In the genomic region with DNA sequence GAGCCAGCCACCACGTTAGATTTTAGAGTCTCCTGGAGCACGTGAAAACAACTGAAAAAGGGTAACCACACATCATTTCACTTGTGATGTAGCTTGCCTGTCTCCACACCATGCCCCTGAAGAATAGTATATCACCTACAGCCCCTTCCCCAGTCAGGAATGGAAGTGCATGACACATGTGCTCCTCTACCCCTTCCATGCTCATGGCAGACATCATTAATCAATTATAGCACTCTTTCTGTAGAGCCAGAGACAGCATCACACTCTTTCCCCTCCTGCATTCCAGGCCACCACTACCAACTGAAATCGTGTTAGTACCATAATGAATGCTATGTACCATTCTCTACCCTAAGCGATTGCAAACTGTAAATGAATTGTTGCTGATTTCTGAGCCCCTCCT, we compare ENCODE assay signal across 23 cellular contexts.
"Had no signal": no experiment of that assay in that cellular context is flagged by ENCODE, and none has a peak within 500 bp of the region (broad histone marks: within the 10 kb centered on the region; RNA-seq: fewer than 3 reads in every experiment).

No MANE protein-coding gene starts in this region.

- H3K27ac Mint-ChIP-seq: activated CD4-positive, alpha-beta memory T cell treated with anti-CD3 and anti-CD28 coated beads for 36 hours; activated naive CD8-positive, alpha-beta T cell; activated T-helper 1 cell treated with anti-CD3 and anti-CD28 coated beads, Interleukin-12 subunit alpha, Interleukin-12 subunit beta, Interleukin-2, Interleukin-4 antibody, amounts not matched to agents 30 ng/mL and 10 ng/mL and 1 ng/mL, durations not matched to agents 14 hours and 24 hours and 36 hours; T-helper 1 cell treated with Interleukin-12 subunit alpha and Interleukin-12 subunit beta and Interleukin-4 antibody, amounts not matched to agents 30 μg/mL and 1 μg/mL, for 36 hours had no signal

- H3K27me3 Mint-ChIP-seq: activated CD4-positive, alpha-beta memory T cell treated with anti-CD3 and anti-CD28 coated beads for 36 hours; activated naive CD8-positive, alpha-beta T cell; central memory CD8-positive, alpha-beta T cell; naive B cell had no signal

- H3K4me1 Mint-ChIP-seq: central memory CD8-positive, alpha-beta T cell had no signal

- H3K27ac ChIP-seq: breast epithelium, lower lobe of right lung had no signal

- FAIRE-seq: colon, endothelial cell of umbilical vein had no signal

- H3K27me3 ChIP-seq: breast epithelium, sigmoid colon, thyroid gland had no signal

- H3K4me3 ChIP-seq: breast epithelium, lower lobe of right lung, sigmoid colon, smooth muscle cell, thyroid gland had no signal

- H3K4me3 Mint-ChIP-seq: activated CD4-positive, alpha-beta memory T cell treated with anti-CD3 and anti-CD28 coated beads for 36 hours; activated naive CD8-positive, alpha-beta T cell; activated T-helper 1 cell treated with anti-CD3 and anti-CD28 coated beads, Interleukin-12 subunit alpha, Interleukin-12 subunit beta, Interleukin-2, Interleukin-4 antibody, amounts not matched to agents 30 ng/mL and 10 ng/mL and 1 ng/mL, durations not matched to agents 14 hours and 24 hours and 36 hours; central memory CD8-positive, alpha-beta T cell; naive B cell; T-helper 1 cell treated with Interleukin-12 subunit alpha and Interleukin-12 subunit beta and Interleukin-4 antibody, amounts not matched to agents 30 μg/mL and 1 μg/mL, for 36 hours had no signal

- H3K9me3 ChIP-seq: breast epithelium, lower lobe of right lung, sigmoid colon, thyroid gland had no signal

- H3K4me2 ChIP-seq: smooth muscle cell had no signal

- ATAC-seq: esophagus mucosa, left lobe of liver had no signal

- H3K36me3 ChIP-seq: breast epithelium had no signal

- DNase-seq: activated CD4-positive, alpha-beta memory T cell treated with anti-CD3 and anti-CD28 coated beads for 36 hours; activated CD4-positive, alpha-beta T cell treated with anti-CD3 and anti-CD28 coated beads for 48 hours; activated gamma-delta T cell treated with Interleukin-2 at 50 U/mL for 16 hours; amniotic stem cell; effector memory CD4-positive, alpha-beta T cell; foreskin melanocyte; lower lobe of right lung; naive B cell; sigmoid colon; stimulated activated CD4-positive, alpha-beta T cell treated with anti-CD3 and anti-CD28 coated beads, Interleukin-15, amount 100 ng/mL, for 24 hours; stimulated activated naive CD4-positive, alpha-beta T cell; substantia nigra; thyroid gland had no signal

- H3K9me3 Mint-ChIP-seq: activated CD4-positive, alpha-beta memory T cell treated with anti-CD3 and anti-CD28 coated beads for 36 hours; activated T-helper 1 cell treated with anti-CD3 and anti-CD28 coated beads, Interleukin-12 subunit alpha, Interleukin-12 subunit beta, Interleukin-2, Interleukin-4 antibody, amounts not matched to agents 30 ng/mL and 10 ng/mL and 1 ng/mL, durations not matched to agents 14 hours and 24 hours and 36 hours; T-helper 1 cell treated with Interleukin-12 subunit alpha and Interleukin-12 subunit beta and Interleukin-4 antibody, amounts not matched to agents 30 μg/mL and 1 μg/mL, for 36 hours had no signal

- H3K4me1 ChIP-seq: breast epithelium, lower lobe of right lung had no signal
